Comparison of ENCODE assay signal across 1 cellular context in the genomic region with DNA sequence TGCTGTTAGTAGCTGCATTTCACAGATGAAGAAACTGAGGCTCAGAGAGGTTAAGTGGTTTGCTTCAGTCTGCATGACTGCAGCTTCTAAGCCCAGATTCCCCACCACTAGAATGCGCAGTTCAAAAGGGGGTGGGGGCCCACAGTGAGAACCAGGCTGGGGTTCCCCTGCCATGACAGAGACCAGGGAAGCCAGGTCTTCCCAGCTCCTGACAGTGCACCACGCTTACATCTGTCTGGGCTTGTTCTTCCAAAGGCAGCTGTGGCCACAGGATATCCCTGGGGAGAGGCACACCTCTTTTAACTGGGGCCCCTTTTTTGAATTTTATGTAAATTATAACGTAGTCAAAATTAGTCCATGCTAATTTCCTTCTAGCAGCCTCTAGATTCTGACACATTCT.
TF ChIP-seq lines count a peak whose summit lies in the region.

No MANE protein-coding gene starts in this region.

TF ChIP-seq in GM12878, 131 proteins besides CTCF, POLR2A, EP300 and RAD21:
- TF ChIP-seq, protein P1, sequence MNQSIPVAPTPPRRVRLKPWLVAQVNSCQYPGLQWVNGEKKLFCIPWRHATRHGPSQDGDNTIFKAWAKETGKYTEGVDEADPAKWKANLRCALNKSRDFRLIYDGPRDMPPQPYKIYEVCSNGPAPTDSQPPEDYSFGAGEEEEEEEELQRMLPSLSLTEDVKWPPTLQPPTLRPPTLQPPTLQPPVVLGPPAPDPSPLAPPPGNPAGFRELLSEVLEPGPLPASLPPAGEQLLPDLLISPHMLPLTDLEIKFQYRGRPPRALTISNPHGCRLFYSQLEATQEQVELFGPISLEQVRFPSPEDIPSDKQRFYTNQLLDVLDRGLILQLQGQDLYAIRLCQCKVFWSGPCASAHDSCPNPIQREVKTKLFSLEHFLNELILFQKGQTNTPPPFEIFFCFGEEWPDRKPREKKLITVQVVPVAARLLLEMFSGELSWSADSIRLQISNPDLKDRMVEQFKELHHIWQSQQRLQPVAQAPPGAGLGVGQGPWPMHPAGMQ (IDR thresholded peaks at IDR 0.05; ENCODE audit: borderline replicate concordance), result no peak
- TF ChIP-seq MEF2B (IDR thresholded peaks at IDR 0.05; ENCODE audit: partially characterized antibody, poor library complexity, severe bottlenecking), result peak; percentile 43
- TF ChIP-seq IKZF1 (conservative IDR thresholded peaks at IDR 0.05), result peak; percentile 44
- peak in 1 of 2 experiments; percentile 41; a peak in 2 of 4 replicates for TF ChIP-seq IKZF2 (IDR thresholded peaks at IDR 0.05)
- no peak for TF ChIP-seq ZNF24 (IDR thresholded peaks at IDR 0.05)
- TF ChIP-seq, protein P2, sequence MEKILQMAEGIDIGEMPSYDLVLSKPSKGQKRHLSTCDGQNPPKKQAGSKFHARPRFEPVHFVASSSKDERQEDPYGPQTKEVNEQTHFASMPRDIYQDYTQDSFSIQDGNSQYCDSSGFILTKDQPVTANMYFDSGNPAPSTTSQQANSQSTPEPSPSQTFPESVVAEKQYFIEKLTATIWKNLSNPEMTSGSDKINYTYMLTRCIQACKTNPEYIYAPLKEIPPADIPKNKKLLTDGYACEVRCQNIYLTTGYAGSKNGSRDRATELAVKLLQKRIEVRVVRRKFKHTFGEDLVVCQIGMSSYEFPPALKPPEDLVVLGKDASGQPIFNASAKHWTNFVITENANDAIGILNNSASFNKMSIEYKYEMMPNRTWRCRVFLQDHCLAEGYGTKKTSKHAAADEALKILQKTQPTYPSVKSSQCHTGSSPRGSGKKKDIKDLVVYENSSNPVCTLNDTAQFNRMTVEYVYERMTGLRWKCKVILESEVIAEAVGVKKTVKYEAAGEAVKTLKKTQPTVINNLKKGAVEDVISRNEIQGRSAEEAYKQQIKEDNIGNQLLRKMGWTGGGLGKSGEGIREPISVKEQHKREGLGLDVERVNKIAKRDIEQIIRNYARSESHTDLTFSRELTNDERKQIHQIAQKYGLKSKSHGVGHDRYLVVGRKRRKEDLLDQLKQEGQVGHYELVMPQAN (conservative IDR thresholded peaks at IDR 0.05), result no peak
- TF ChIP-seq CREB1 (IDR thresholded peaks at IDR 0.05; ENCODE audit: low read depth), result no peak
- TF ChIP-seq EED (IDR thresholded peaks at IDR 0.05; ENCODE audit: low read depth), result peak; percentile 25; the same call in 1 of the 2 replicates
- TF ChIP-seq TBL1XR1 (IDR thresholded peaks at IDR 0.05; ENCODE audit: low read depth, low read length), result no peak
- no peak for TF ChIP-seq HSF1 (IDR thresholded peaks at IDR 0.05; ENCODE audit: low read depth, low read length)
